Comparison of ENCODE assay signal across 8 cellular contexts in genomic region chr17:66567234-66568170, GRCh38.
DNase-seq lines count a peak whose midpoint lies in the region; ATAC-seq, FAIRE-seq and TF ChIP-seq lines count a peak whose summit lies in the region.

No MANE protein-coding gene starts in this region.

- H3K27ac ChIP-seq in A549 (peak overlapping the region; percentile 75 to 89), OCI-LY3 (ENCODE audit: low read length) (no peak overlapping the region)

- H3K4me1 ChIP-seq in A549 (peaks cover 53% of the 10 kb centered on the region), OCI-LY3 (ENCODE audit: low read length) (no peaks in the 10 kb centered on the region)

- H3K36me3 ChIP-seq in OCI-LY3 (replicated peaks; ENCODE audit: low read depth, low read length), result no peaks in the 10 kb centered on the region

- H3K27ac Mint-ChIP-seq in neural crest cell (ENCODE audit: unreplicated experiment), result no peak overlapping the region

- TF ChIP-seq EP300 in A549 (IDR thresholded peaks at IDR 0.05), result 0 out of 5 replicates have a peak, but pooled peaks have one; percentile 14 to 33

- POLR2A ChIA-PET in A549 (lab: Yijun Ruan, JAX), result interaction anchor here (1.2 kb wide), 1 partner anchor 59 kb away, joined by 6 read pairs; no protein-coding TSS in a partner anchor

- no peaks in the 10 kb centered on the region for H4K20me1 ChIP-seq in OCI-LY3 (ENCODE audit: insufficient read depth, low read length)

- H3K4me3 Mint-ChIP-seq in activated T-cell treated with anti-CD3 and anti-CD28 coated beads, Interleukin-2, amount 50 U/mL, for 4 hours, result no peak overlapping the region
- H3K4me3 Mint-ChIP-seq in neural crest cell, result no peak overlapping the region

- H2AFZ ChIP-seq in OCI-LY3 (ENCODE audit: low read depth, low read length), result no peak overlapping the region

- DNase-seq in A549 (ENCODE audit: low read depth in 1 of 2, low spot score in 1 of 2) (peak; percentile 78 to 87), GM13976 (ENCODE audit: low spot score) (peak; percentile 70), fibroblast of peridontal ligament (ENCODE audit: extremely low read depth) (peak; percentile 78), neural crest cell (ENCODE audit: low read depth, low spot score) (peak; percentile 73), stromal cell of bone marrow (ENCODE audit: low read depth) (peak; percentile 61)
- DNase-seq in activated T-cell treated with anti-CD3 and anti-CD28 coated beads, Interleukin-2, amount 50 U/mL, for 4 hours, result peak; percentile 86

- H3K9me3 ChIP-seq in A549, result no peaks in the 10 kb centered on the region
- H3K9me3 ChIP-seq in OCI-LY3 (ENCODE audit: insufficient read depth, low read length), result no peaks in the 10 kb centered on the region

- H3K79me2 ChIP-seq in OCI-LY3 (ENCODE audit: low read length), result no peaks in the 10 kb centered on the region

- in situ Hi-C loops in GM13976 (cut with MboI; ENCODE audit: low sequenced_read_pairs, unreplicated experiment), result no loop called here

- H3K9me3 Mint-ChIP-seq in activated T-cell treated with anti-CD3 and anti-CD28 coated beads, Interleukin-2, amount 50 U/mL, for 4 hours, result no peaks in the 10 kb centered on the region
- no peaks in the 10 kb centered on the region for H3K9me3 Mint-ChIP-seq in neural crest cell

- H3K4me1 Mint-ChIP-seq in activated T-cell treated with anti-CD3 and anti-CD28 coated beads, Interleukin-2, amount 50 U/mL, for 4 hours (ENCODE audit: low read depth), result peaks cover 29% of the 10 kb centered on the region
- peaks cover 8% of the 10 kb centered on the region for H3K4me1 Mint-ChIP-seq in neural crest cell

- no peaks in the 10 kb centered on the region for H3K27me3 Mint-ChIP-seq in activated T-cell treated with anti-CD3 and anti-CD28 coated beads, Interleukin-2, amount 50 U/mL, for 4 hours (ENCODE audit: low read depth)
- no peaks in the 10 kb centered on the region for H3K27me3 Mint-ChIP-seq in neural crest cell (ENCODE audit: low read depth)

- TF ChIP-seq CTCF in A549 (IDR thresholded peaks at IDR 0.05) (peak; percentile 97), GM13976 (IDR thresholded peaks at IDR 0.05; ENCODE audit: borderline replicate concordance, control extremely low read depth, extremely low read depth, insufficient read depth, missing control alignments) (peak; percentile 79), OCI-LY3 (IDR thresholded peaks at IDR 0.05; ENCODE audit: low read depth, low read length) (peak; percentile 92), neural crest cell (conservative IDR thresholded peaks at IDR 0.05) (peak; percentile 79)

- CTCF ChIA-PET in A549 (lab: Yijun Ruan, JAX), result interaction anchor here (0.6 to 2.5 kb wide), 71 partner anchors 8 to 1274 kb away, joined by 3 to 15 read pairs (median 4); no protein-coding TSS in a partner anchor

- peak; percentile 96 to 98 for TF ChIP-seq RAD21 in A549 (conservative IDR thresholded peaks at IDR 0.05 in 1 of 2, IDR thresholded peaks at IDR 0.05 in 1 of 2)

- H3K4me2 ChIP-seq in A549, result peak overlapping the region; percentile 50
- H3K4me2 ChIP-seq in OCI-LY3 (ENCODE audit: low read length), result no peak overlapping the region

- TF ChIP-seq POLR2A in A549 (IDR thresholded peaks at IDR 0.05; ENCODE audit: low read length), result no peak

- 34% methylated on average over 15 of the region's 15 CpGs for WGBS in A549 (ENCODE audit: missing lambda C conversion rate)

- FAIRE-seq in A549 (lab: Jason Lieb, UNC), result no peak

- H3K36me3 Mint-ChIP-seq in activated T-cell treated with anti-CD3 and anti-CD28 coated beads, Interleukin-2, amount 50 U/mL, for 4 hours (ENCODE audit: insufficient read depth), result peaks cover 9% of the 10 kb centered on the region
- peaks cover 3% of the 10 kb centered on the region for H3K36me3 Mint-ChIP-seq in neural crest cell (ENCODE audit: low read depth)

- H3K4me3 ChIP-seq in A549 (no peak overlapping the region), OCI-LY3 (ENCODE audit: low read length) (no peak overlapping the region)

- H3K27me3 ChIP-seq in OCI-LY3 (ENCODE audit: low read depth, low read length), result peaks cover 12% of the 10 kb centered on the region

- H3K9ac ChIP-seq in OCI-LY3 (ENCODE audit: low read length), result no peak overlapping the region

- ATAC-seq in A549 (peak; percentile 90 to 94), HG03342 (IDR thresholded peaks at IDR 0.05; ENCODE audit: unreplicated experiment) (peak; percentile 76)
- ATAC-seq in activated T-cell treated with anti-CD3 and anti-CD28 coated beads, Interleukin-2, amount 50 U/mL, for 4 hours, result peak; percentile 79 to 85

TF ChIP-seq in A549, 52 proteins besides CTCF, POLR2A, EP300 and RAD21:
- TF ChIP-seq POLR2AphosphoS2 (conservative IDR thresholded peaks at IDR 0.05; ENCODE audit: low read length) (no peak), NFE2L2 (conservative IDR thresholded peaks at IDR 0.05; ENCODE audit: low read length) (no peak; the same call in 1 of the 2 replicates), ESRRA (IDR thresholded peaks at IDR 0.05; ENCODE audit: borderline replicate concordance, low read length) (no peak), CHD4 (IDR thresholded peaks at IDR 0.05; ENCODE audit: borderline replicate concordance) (no peak), PBX3 (IDR thresholded peaks at IDR 0.05) (no peak), EHF (CRISPR knock-in tag; IDR thresholded peaks at IDR 0.05) (no peak), SMC3 (IDR thresholded peaks at IDR 0.05) (peak; percentile 97), GATA3 (IDR thresholded peaks at IDR 0.05; ENCODE audit: borderline replicate concordance) (peak; percentile 92), KDM5A (IDR thresholded peaks at IDR 0.05) (no peak), NPAS2 (CRISPR knock-in tag; IDR thresholded peaks at IDR 0.05; ENCODE audit: borderline replicate concordance) (no peak), JUNB (IDR thresholded peaks at IDR 0.05) (peak; percentile 72; the same call in 1 of the 2 replicates), FOSL2 (IDR thresholded peaks at IDR 0.05) (peak; percentile 25; the same call in 1 of the 2 replicates), FOSL2 (CRISPR knock-in tag; IDR thresholded peaks at IDR 0.05) (peak; percentile 80), BCL3 (IDR thresholded peaks at IDR 0.05) (0 out of 3 replicates have a peak, but pooled peaks have one; percentile 41), ZFP36 (IDR thresholded peaks at IDR 0.05; ENCODE audit: borderline replicate concordance, partially characterized antibody) (no peak), CEBPB (IDR thresholded peaks at IDR 0.05) (no peak), MAX (IDR thresholded peaks at IDR 0.05) (peak; percentile 97), BHLHE40 (IDR thresholded peaks at IDR 0.05; ENCODE audit: low read depth, low read length) (no peak), JUN (IDR thresholded peaks at IDR 0.05) (peak in 1 of 2 experiments; percentile 48; a peak in 2 of 5 replicates)
- TF ChIP-seq, protein P1, sequence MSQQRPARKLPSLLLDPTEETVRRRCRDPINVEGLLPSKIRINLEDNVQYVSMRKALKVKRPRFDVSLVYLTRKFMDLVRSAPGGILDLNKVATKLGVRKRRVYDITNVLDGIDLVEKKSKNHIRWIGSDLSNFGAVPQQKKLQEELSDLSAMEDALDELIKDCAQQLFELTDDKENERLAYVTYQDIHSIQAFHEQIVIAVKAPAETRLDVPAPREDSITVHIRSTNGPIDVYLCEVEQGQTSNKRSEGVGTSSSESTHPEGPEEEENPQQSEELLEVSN (IDR thresholded peaks at IDR 0.05; ENCODE audit: borderline replicate concordance, low read depth), result peak; percentile 84; the same call in 1 of the 2 replicates
